In the genomic region with DNA sequence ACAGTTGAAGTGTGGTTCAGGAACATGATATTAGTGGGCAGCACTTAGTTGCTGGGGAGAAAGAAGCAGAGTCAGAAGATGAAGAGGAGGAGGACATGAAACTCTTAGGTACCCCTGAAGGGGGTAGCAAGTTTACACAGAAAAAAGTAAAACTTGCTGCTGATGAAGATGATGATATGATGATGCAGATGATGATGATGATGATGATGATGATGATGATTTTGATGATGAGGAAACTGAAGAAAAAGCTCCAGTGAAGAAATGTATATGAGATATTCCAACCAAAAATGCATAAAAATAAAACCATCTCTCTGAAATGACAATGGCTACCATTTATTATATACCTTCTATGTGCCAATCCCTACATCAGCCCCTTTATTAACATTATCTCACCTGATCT, we compare ENCODE assay signal across 1 cellular context.
TF ChIP-seq lines count a peak whose summit lies in the region.

No MANE protein-coding gene starts in this region.

TF ChIP-seq in HepG2, 621 proteins besides CTCF, POLR2A, EP300 and RAD21 (continued from another document):
- TF ChIP-seq, protein P1, sequence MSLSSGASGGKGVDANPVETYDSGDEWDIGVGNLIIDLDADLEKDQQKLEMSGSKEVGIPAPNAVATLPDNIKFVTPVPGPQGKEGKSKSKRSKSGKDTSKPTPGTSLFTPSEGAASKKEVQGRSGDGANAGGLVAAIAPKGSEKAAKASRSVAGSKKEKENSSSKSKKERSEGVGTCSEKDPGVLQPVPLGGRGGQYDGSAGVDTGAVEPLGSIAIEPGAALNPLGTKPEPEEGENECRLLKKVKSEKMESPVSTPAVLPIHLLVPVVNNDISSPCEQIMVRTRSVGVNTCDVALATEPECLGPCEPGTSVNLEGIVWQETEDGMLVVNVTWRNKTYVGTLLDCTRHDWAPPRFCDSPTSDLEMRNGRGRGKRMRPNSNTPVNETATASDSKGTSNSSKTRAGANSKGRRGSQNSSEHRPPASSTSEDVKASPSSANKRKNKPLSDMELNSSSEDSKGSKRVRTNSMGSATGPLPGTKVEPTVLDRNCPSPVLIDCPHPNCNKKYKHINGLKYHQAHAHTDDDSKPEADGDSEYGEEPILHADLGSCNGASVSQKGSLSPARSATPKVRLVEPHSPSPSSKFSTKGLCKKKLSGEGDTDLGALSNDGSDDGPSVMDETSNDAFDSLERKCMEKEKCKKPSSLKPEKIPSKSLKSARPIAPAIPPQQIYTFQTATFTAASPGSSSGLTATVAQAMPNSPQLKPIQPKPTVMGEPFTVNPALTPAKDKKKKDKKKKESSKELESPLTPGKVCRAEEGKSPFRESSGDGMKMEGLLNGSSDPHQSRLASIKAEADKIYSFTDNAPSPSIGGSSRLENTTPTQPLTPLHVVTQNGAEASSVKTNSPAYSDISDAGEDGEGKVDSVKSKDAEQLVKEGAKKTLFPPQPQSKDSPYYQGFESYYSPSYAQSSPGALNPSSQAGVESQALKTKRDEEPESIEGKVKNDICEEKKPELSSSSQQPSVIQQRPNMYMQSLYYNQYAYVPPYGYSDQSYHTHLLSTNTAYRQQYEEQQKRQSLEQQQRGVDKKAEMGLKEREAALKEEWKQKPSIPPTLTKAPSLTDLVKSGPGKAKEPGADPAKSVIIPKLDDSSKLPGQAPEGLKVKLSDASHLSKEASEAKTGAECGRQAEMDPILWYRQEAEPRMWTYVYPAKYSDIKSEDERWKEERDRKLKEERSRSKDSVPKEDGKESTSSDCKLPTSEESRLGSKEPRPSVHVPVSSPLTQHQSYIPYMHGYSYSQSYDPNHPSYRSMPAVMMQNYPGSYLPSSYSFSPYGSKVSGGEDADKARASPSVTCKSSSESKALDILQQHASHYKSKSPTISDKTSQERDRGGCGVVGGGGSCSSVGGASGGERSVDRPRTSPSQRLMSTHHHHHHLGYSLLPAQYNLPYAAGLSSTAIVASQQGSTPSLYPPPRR (CRISPR knock-in tag; IDR thresholded peaks at IDR 0.05; ENCODE audit: borderline replicate concordance) = no peak
